8 cellular contexts compared by ENCODE assay signal in genomic region chr11:103091441-103091809, GRCh38. TPM values are rescaled to one million over a fixed set of nuclear protein-coding genes. Genes with fewer than 3 reads are reported as not detected.
DNase-seq lines count a peak whose midpoint lies in the region; ATAC-seq lines count a peak whose summit lies in the region.

No MANE protein-coding gene starts in this region.

- ATAC-seq in GM18907 (IDR thresholded peaks at IDR 0.05; ENCODE audit: unreplicated experiment) (peak; percentile 50), HG03108 (IDR thresholded peaks at IDR 0.05; ENCODE audit: unreplicated experiment) (peak; percentile 23)

- DNase-seq in Ammon's horn (ENCODE audit: low spot score): peak; percentile 37
- peak; percentile 64 for DNase-seq in OCI-M1 (lab: John Stamatoyannopoulos, UW)
- DNase-seq in activated T-helper 9 cell treated with anti-CD3 and anti-CD28 coated beads, Interleukin-2, amount 50 U/mL, for 16 hours (ENCODE audit: low read depth): peak; percentile 12
- peak; percentile 34 for DNase-seq in germinal center (ENCODE audit: low spot score)
- DNase-seq in occipital lobe (lab: John Stamatoyannopoulos, UW): peak; percentile 20
- no peak for DNase-seq in cerebellum (ENCODE audit: low spot score)

RNA-seq across cellular contexts. Expression of gene DCUN1D5, which starts 0.5 kb away (rescaled TPM):
- total RNA-seq in occipital lobe: 51.8 TPM
- total RNA-seq in cerebellum: 29.1 TPM

RNA-seq across cellular contexts. Expression of gene DYNC2H1, which starts 17.8 kb away (rescaled TPM):
- total RNA-seq in occipital lobe: 94.1 TPM
- 69.2 TPM for total RNA-seq in cerebellum
